In the genomic region with DNA sequence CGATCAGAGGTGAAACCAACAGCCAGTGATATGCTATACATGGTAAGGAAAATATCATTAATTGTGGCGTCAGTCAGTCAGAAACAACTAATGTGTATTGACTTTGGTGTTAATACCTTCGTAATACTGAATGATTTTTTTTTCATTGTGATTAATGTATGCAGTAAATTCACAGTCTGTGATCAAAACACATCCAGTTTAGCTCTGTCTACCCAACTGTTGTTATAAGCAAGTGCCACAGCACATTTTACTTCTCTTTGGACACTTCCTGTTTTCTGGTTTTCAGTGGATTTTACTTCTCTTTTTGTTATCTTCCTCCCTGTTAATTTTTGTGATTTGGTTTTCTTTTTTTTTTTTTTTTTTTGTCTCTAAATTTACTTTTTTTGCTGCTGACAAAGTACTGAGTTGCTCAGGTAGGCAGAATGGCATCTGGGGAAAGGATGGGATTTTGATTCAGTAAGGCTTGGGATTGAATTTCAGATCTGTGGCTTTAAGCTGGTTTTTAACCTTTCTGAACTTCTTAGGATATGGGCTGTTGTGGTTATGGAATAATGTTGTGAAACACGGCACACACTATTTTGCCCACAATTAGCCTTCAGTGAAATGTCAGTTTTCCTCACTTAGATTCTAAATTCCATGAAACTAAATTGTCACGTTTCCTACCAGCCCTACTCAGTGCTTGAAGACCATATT, we compare ENCODE assay signal across 8 cellular contexts. TPM values are rescaled to one million over a fixed set of nuclear protein-coding genes. Genes with fewer than 3 reads are reported as not detected.
A peak's percentile ranks its signal among the peaks of the same experiment; 100 is the strongest.
DNase-seq lines count a peak whose midpoint lies in the region; ATAC-seq and TF ChIP-seq lines count a peak whose summit lies in the region.

No MANE protein-coding gene starts in this region.

- no peak for TF ChIP-seq POLR2A in gastroesophageal sphincter (IDR thresholded peaks at IDR 0.05)

- DNase-seq in activated T-cell treated with anti-CD3 and anti-CD28 coated beads, Interleukin-2, amount 50 U/mL, for 4 hours: no peak
- DNase-seq in activated T-cell treated with anti-CD3 and anti-CD28 coated beads, Interleukin-2, amount 50 U/mL, for 48 hours: no peak
- DNase-seq in SKM-1 (lab: John Stamatoyannopoulos, UW; ENCODE audit: unreplicated experiment) (peak; percentile 20), smooth muscle cell (lab: John Stamatoyannopoulos, UW; ENCODE audit: unreplicated experiment) (no peak), mucosa of gallbladder (ENCODE audit: low spot score) (no peak)
- DNase-seq in stimulated activated CD4-positive, alpha-beta T cell treated with anti-CD3 and anti-CD28 coated beads, Interleukin-4, amount 100 ng/mL, for 1 hour: no peak

- TF ChIP-seq CTCF in gastroesophageal sphincter (IDR thresholded peaks at IDR 0.05) (no peak), smooth muscle cell (IDR thresholded peaks at IDR 0.05; ENCODE audit: borderline replicate concordance, insufficient read depth, poor library complexity, severe bottlenecking) (no peak)

- peaks cover 47% of the 10 kb centered on the region for H3K79me2 ChIP-seq in smooth muscle cell (ENCODE audit: low read depth)

- peak overlapping the region; percentile 80 for H3K9ac ChIP-seq in smooth muscle cell (ENCODE audit: low read depth)

- H3F3A ChIP-seq in smooth muscle cell (ENCODE audit: low read depth): peaks cover 26% of the 10 kb centered on the region

- peaks cover 10% of the 10 kb centered on the region for H4K20me1 ChIP-seq in smooth muscle cell (ENCODE audit: low read depth)

- no peaks in the 10 kb centered on the region for H3K9me3 ChIP-seq in gastroesophageal sphincter
- no peaks in the 10 kb centered on the region for H3K9me3 ChIP-seq in smooth muscle cell (replicated peaks; ENCODE audit: low read depth)

- H3K27me3 Mint-ChIP-seq in activated T-cell treated with anti-CD3 and anti-CD28 coated beads, Interleukin-2, amount 50 U/mL, for 4 hours (ENCODE audit: low read depth): no peaks in the 10 kb centered on the region

- peak overlapping the region; percentile 88 for H3K4me2 ChIP-seq in smooth muscle cell

- TF ChIP-seq EP300 in gastroesophageal sphincter (IDR thresholded peaks at IDR 0.05): no peak

- H3K27ac ChIP-seq in gastroesophageal sphincter: peak overlapping the region; percentile 76 to 95 (median 82)
- H3K27ac ChIP-seq in smooth muscle cell (ENCODE audit: low read depth): peak overlapping the region; percentile 92

- H3K4me1 ChIP-seq in gastroesophageal sphincter (peaks cover 0 to 38% (median 3%) of the 10 kb centered on the region in 3 donors), smooth muscle cell (ENCODE audit: low read depth) (peaks cover 24% of the 10 kb centered on the region)

- H3K36me3 Mint-ChIP-seq in activated T-cell treated with anti-CD3 and anti-CD28 coated beads, Interleukin-2, amount 50 U/mL, for 4 hours (ENCODE audit: insufficient read depth): peaks cover 8% of the 10 kb centered on the region

- H3K27me3 ChIP-seq in gastroesophageal sphincter: no peaks in the 10 kb centered on the region
- H3K27me3 ChIP-seq in smooth muscle cell (ENCODE audit: low read depth): no peaks in the 10 kb centered on the region

- peaks cover 92% of the 10 kb centered on the region for H3K4me1 Mint-ChIP-seq in activated T-cell treated with anti-CD3 and anti-CD28 coated beads, Interleukin-2, amount 50 U/mL, for 4 hours (ENCODE audit: low read depth)

- peak overlapping the region; percentile 53 to 96 for H3K4me3 ChIP-seq in gastroesophageal sphincter
- H3K4me3 ChIP-seq in smooth muscle cell: peak overlapping the region; percentile 50

- H3K4me3 Mint-ChIP-seq in activated T-cell treated with anti-CD3 and anti-CD28 coated beads, Interleukin-2, amount 50 U/mL, for 4 hours: peak overlapping the region; percentile 84

- ATAC-seq in activated T-cell treated with anti-CD3 and anti-CD28 coated beads, Interleukin-2, amount 50 U/mL, for 4 hours: peak; percentile 7 to 12
- ATAC-seq in HG03108 (IDR thresholded peaks at IDR 0.05; ENCODE audit: unreplicated experiment) (peak; percentile 17), gastroesophageal sphincter (no peak)

- WGBS in gastroesophageal sphincter (ENCODE audit: low coverage in 1 of 2), 2 donors: 12 to 26% methylated on average over 5 of the region's 5 CpGs
- 48% methylated on average over 5 of the region's 5 CpGs for WGBS in smooth muscle cell (ENCODE audit: low lambda C conversion rate)

- H2AFZ ChIP-seq in smooth muscle cell (ENCODE audit: low read depth): no peak overlapping the region

- H3K9me3 Mint-ChIP-seq in activated T-cell treated with anti-CD3 and anti-CD28 coated beads, Interleukin-2, amount 50 U/mL, for 4 hours: no peaks in the 10 kb centered on the region

- no peaks in the 10 kb centered on the region for H3K36me3 ChIP-seq in gastroesophageal sphincter
- no peaks in the 10 kb centered on the region for H3K36me3 ChIP-seq in smooth muscle cell (ENCODE audit: low read depth)

RNA-seq across cellular contexts. Expression of gene GLIPR1, which starts 0.6 kb away (rescaled TPM):
- total RNA-seq in activated T-cell treated with anti-CD3 and anti-CD28 coated beads, Interleukin-2, amount 50 U/mL, for 4 hours: 1 to 10 TPM; 5.7 to 7.9 (median 6.1) TPM
- 10 to 100 TPM; 20.3 to 32.6 (median 29.1) TPM for total RNA-seq in gastroesophageal sphincter
- 199 and 231 TPM in 2 replicates for total RNA-seq in smooth muscle cell
- polyA plus RNA-seq in smooth muscle cell: 158 and 200 TPM in 2 replicates
- 44.4 TPM for total RNA-seq in mucosa of gallbladder

RNA-seq across cellular contexts. Expression of gene KRR1, which starts 30.2 kb away (rescaled TPM):
- total RNA-seq in activated T-cell treated with anti-CD3 and anti-CD28 coated beads, Interleukin-2, amount 50 U/mL, for 4 hours: 100 to 1,000 TPM; 149 to 157 (median 152) TPM
- total RNA-seq in gastroesophageal sphincter (10 to 100 TPM; 33.0 to 46.2 (median 36.6) TPM), smooth muscle cell (44.1 and 48.9 TPM in 2 replicates), mucosa of gallbladder (34.4 TPM)
- polyA plus RNA-seq in smooth muscle cell: 26.2 and 45.0 TPM in 2 replicates
